ENCODE assay signal across 1 cellular context in genomic region chr12:46383654-46384450, GRCh38.
TF ChIP-seq lines count a peak whose summit lies in the region.

No MANE protein-coding gene starts in this region.

TF ChIP-seq in H1, 55 proteins besides CTCF, POLR2A, EP300 and RAD21 (continued from another document):
- peak; percentile 25; the same call in 1 of the 2 replicates for TF ChIP-seq TBP (IDR thresholded peaks at IDR 0.05; ENCODE audit: low read depth, low read length)
